ENCODE assay signal across 9 cellular contexts in the genomic region with DNA sequence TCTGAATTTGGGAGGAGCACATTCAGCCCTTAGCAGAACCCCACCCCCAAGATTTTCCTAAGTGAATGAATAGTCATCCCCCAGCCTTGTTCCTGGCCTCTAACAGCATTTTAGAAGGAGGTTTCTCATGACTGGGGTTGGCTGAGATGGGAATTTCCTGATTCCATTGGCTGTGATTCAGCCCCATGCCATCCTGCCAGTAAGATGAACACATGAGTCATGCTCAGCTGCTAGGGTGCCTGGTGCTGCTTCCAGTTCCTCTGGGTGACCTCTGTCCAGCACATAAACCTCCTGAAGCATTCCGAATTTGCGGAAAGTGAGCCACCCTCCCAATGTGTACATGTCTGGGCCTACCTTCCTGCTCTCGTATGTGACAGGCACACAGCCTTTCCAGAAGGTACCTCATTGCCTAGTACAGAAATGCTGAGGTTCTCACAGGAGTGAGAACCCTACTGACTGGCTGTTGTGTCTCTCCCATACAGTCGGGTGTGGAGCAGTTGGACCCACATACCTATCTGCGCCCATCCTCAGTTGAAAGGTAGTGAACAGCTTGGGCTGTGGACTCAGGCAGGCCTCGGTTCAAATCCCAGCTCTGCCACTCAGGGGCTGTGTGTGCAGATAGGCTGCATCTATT.
A peak's percentile ranks its signal among the peaks of the same experiment; 100 is the strongest.
DNase-seq lines count a peak whose midpoint lies in the region; ATAC-seq and TF ChIP-seq lines count a peak whose summit lies in the region.
"Had no signal": no experiment of that assay in that cellular context is flagged by ENCODE, and none has a peak within 500 bp of the region (broad histone marks: within the 10 kb centered on the region; RNA-seq: fewer than 3 reads in every experiment).

No MANE protein-coding gene starts in this region.

- H3K4me1 Mint-ChIP-seq in WTC11, result peaks cover 3% of the 10 kb centered on the region; the same call in 1 of the 2 replicates

- POLR2A ChIA-PET in WTC11 (lab: Charles Lee), result no interaction called here

- peak overlapping the region; percentile 35 for H3K27ac ChIP-seq in RWPE2 (ENCODE audit: poor library complexity, severe bottlenecking)
- H3K27ac ChIP-seq in WERI-Rb-1, result no peak overlapping the region
- H3K27ac ChIP-seq: parathyroid adenoma had no signal

- H3K4me1 ChIP-seq in RWPE2 (ENCODE audit: insufficient read depth, poor library complexity, severe bottlenecking), result peaks cover 8% of the 10 kb centered on the region

- peak; percentile 99 for ATAC-seq in RWPE2 (ENCODE audit: low read depth)
- ATAC-seq in HG02610 (IDR thresholded peaks at IDR 0.05; ENCODE audit: unreplicated experiment), result no peak
- no peak for ATAC-seq in WTC11

- H3K27ac Mint-ChIP-seq in WTC11, result no peak overlapping the region

- no peak overlapping the region for H3K4me3 Mint-ChIP-seq in WTC11

- no peaks in the 10 kb centered on the region for H3K9me3 Mint-ChIP-seq in WTC11

- H3K27me3 Mint-ChIP-seq in WTC11 (ENCODE audit: low read depth), result no peaks in the 10 kb centered on the region

- CTCF ChIA-PET in WTC11 (lab: Charles Lee), result interaction anchor here (1.0 to 1.3 kb wide), 2 partner anchors 113 to 126 kb away, joined by 4 to 6 read pairs; no protein-coding TSS in a partner anchor

- TF ChIP-seq CTCF in RWPE2 (IDR thresholded peaks at IDR 0.05; ENCODE audit: poor library complexity, severe bottlenecking) (no peak), WERI-Rb-1 (IDR thresholded peaks at IDR 0.05; ENCODE audit: low read depth, low read length) (no peak), WTC11 (IDR thresholded peaks at IDR 0.05) (no peak)

- no peaks in the 10 kb centered on the region for H3K27me3 ChIP-seq in RWPE2 (ENCODE audit: insufficient read depth, poor library complexity, severe bottlenecking)
- no peaks in the 10 kb centered on the region for H3K27me3 ChIP-seq in WERI-Rb-1 (ENCODE audit: insufficient read depth, low read depth, severe bottlenecking)

- H3K9me3 ChIP-seq in RWPE2 (ENCODE audit: severe bottlenecking) (no peaks in the 10 kb centered on the region), WERI-Rb-1 (ENCODE audit: severe bottlenecking) (no peaks in the 10 kb centered on the region)

- DNase-seq in Daoy (ENCODE audit: low read depth) (peak; percentile 95), RWPE2 (ENCODE audit: low spot score) (peak; percentile 95), fibroblast of gingiva (ENCODE audit: low read depth) (peak; percentile 86), nucleus accumbens (lab: John Stamatoyannopoulos, UW) (peak in 52 of 56 donors; percentile 19 to 90 (median 72)), WERI-Rb-1 (no peak), WTC11 (ENCODE audit: low spot score) (no peak)
- DNase-seq in activated T-cell treated with anti-CD3 and anti-CD28 coated beads, Interleukin-2, amount 50 U/mL, for 1 hour, result no peak

- H3K4me3 ChIP-seq in RWPE2 (ENCODE audit: severe bottlenecking), result no peak overlapping the region
- H3K4me3 ChIP-seq in WERI-Rb-1 (ENCODE audit: low read depth, low read length), result no peak overlapping the region

- H3K36me3 ChIP-seq in RWPE2 (ENCODE audit: low read depth), result no peaks in the 10 kb centered on the region
- H3K36me3 ChIP-seq in WERI-Rb-1, result no peaks in the 10 kb centered on the region

- no peaks in the 10 kb centered on the region for H3K36me3 Mint-ChIP-seq in WTC11

TF ChIP-seq in WTC11, 78 proteins besides CTCF, POLR2A, EP300 and RAD21:
- TF ChIP-seq, protein P1, sequence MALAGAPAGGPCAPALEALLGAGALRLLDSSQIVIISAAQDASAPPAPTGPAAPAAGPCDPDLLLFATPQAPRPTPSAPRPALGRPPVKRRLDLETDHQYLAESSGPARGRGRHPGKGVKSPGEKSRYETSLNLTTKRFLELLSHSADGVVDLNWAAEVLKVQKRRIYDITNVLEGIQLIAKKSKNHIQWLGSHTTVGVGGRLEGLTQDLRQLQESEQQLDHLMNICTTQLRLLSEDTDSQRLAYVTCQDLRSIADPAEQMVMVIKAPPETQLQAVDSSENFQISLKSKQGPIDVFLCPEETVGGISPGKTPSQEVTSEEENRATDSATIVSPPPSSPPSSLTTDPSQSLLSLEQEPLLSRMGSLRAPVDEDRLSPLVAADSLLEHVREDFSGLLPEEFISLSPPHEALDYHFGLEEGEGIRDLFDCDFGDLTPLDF (CRISPR knock-in tag; IDR thresholded peaks at IDR 0.05), result no peak
- TF ChIP-seq, protein P2, sequence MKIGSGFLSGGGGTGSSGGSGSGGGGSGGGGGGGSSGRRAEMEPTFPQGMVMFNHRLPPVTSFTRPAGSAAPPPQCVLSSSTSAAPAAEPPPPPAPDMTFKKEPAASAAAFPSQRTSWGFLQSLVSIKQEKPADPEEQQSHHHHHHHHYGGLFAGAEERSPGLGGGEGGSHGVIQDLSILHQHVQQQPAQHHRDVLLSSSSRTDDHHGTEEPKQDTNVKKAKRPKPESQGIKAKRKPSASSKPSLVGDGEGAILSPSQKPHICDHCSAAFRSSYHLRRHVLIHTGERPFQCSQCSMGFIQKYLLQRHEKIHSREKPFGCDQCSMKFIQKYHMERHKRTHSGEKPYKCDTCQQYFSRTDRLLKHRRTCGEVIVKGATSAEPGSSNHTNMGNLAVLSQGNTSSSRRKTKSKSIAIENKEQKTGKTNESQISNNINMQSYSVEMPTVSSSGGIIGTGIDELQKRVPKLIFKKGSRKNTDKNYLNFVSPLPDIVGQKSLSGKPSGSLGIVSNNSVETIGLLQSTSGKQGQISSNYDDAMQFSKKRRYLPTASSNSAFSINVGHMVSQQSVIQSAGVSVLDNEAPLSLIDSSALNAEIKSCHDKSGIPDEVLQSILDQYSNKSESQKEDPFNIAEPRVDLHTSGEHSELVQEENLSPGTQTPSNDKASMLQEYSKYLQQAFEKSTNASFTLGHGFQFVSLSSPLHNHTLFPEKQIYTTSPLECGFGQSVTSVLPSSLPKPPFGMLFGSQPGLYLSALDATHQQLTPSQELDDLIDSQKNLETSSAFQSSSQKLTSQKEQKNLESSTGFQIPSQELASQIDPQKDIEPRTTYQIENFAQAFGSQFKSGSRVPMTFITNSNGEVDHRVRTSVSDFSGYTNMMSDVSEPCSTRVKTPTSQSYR (CRISPR knock-in tag; IDR thresholded peaks at IDR 0.05), result no peak
- TF ChIP-seq CREB1 (CRISPR knock-in tag; IDR thresholded peaks at IDR 0.05) (no peak), NFYB (CRISPR knock-in tag; conservative IDR thresholded peaks at IDR 0.05; ENCODE audit: low read depth) (no peak), CBFB (CRISPR knock-in tag; IDR thresholded peaks at IDR 0.05; ENCODE audit: low read depth) (no peak), OVOL2 (CRISPR knock-in tag; IDR thresholded peaks at IDR 0.05; ENCODE audit: borderline replicate concordance) (no peak), ZNF263 (CRISPR knock-in tag; IDR thresholded peaks at IDR 0.05; ENCODE audit: low read depth) (no peak), GTF2I (CRISPR knock-in tag; conservative IDR thresholded peaks at IDR 0.05) (no peak)
- TF ChIP-seq, protein P3, sequence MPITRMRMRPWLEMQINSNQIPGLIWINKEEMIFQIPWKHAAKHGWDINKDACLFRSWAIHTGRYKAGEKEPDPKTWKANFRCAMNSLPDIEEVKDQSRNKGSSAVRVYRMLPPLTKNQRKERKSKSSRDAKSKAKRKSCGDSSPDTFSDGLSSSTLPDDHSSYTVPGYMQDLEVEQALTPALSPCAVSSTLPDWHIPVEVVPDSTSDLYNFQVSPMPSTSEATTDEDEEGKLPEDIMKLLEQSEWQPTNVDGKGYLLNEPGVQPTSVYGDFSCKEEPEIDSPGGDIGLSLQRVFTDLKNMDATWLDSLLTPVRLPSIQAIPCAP (CRISPR knock-in tag; IDR thresholded peaks at IDR 0.05), result no peak
- TF ChIP-seq, protein P4, sequence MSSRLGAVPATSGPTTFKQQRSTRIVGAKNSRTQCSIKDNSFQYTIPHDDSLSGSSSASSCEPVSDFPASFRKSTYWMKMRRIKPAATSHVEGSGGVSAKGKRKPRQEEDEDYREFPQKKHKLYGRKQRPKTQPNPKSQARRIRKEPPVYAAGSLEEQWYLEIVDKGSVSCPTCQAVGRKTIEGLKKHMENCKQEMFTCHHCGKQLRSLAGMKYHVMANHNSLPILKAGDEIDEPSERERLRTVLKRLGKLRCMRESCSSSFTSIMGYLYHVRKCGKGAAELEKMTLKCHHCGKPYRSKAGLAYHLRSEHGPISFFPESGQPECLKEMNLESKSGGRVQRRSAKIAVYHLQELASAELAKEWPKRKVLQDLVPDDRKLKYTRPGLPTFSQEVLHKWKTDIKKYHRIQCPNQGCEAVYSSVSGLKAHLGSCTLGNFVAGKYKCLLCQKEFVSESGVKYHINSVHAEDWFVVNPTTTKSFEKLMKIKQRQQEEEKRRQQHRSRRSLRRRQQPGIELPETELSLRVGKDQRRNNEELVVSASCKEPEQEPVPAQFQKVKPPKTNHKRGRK (CRISPR knock-in tag; IDR thresholded peaks at IDR 0.05; ENCODE audit: borderline replicate concordance), result no peak

Comparison
In these comparisons a context has a peak if more than half of its experiments do, and no peak if none do; other contexts are left out.
1. DNase-seq: peak in Daoy (single experiment), RWPE2 (single experiment), fibroblast of gingiva (single experiment) and nucleus accumbens (52 of 56); none in WERI-Rb-1 (single experiment), activated T-cell treated with anti-CD3 and anti-CD28 coated beads, Interleukin-2, amount 50 U/mL, for 1 hour (single experiment) and WTC11 (single experiment).